ENCODE assay signal across 22 cellular contexts in the genomic region with DNA sequence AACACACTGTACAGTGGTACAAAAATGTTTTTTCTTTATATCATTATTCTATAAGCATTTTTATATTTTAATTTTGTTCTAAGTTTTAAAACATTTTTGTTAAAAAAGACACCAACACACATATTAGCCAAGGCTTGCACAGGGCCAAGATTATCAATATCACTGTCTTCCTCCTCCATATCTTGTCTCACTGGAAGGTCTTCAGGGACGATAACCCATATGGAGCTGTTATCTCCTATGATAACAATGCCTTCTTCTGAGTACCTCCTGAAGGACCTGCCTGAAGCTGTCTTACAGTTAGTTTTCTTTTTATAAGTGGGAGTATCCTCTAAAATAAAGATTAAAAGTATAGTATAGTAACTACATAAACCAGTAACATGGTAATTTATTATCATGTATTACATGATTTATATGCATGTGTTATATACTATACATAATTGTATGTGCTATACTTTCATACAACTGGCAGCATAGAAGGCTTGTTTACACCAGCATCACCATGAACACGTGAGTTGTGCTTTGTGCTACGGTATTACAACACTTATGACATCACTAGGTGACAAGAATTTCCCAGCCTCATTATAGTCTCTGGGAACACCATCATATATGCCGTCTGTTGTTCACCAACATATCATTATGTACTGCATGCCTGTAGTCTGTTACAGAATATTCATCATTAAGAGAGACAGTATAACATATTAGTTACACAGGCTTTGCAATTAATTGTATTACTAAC.
"Had no signal": no experiment of that assay in that cellular context is flagged by ENCODE, and none has a peak within 500 bp of the region (broad histone marks: within the 10 kb centered on the region; RNA-seq: fewer than 3 reads in every experiment).

No MANE protein-coding gene starts in this region.

- H3K36me3 Mint-ChIP-seq: activated naive CD8-positive, alpha-beta T cell; memory B cell; naive thymus-derived CD4-positive, alpha-beta T cell; stimulated activated effector memory CD8-positive, alpha-beta T cell treated with anti-CD3 and anti-CD28 coated beads, Interleukin-12 subunit alpha, Interleukin-12 subunit beta, amount 100 ng/mL, for 72 hours had no signal

- H3K9ac ChIP-seq: neural progenitor cell had no signal

- H2AFZ ChIP-seq: neural progenitor cell had no signal

- H3K4me1 Mint-ChIP-seq: memory B cell; naive thymus-derived CD4-positive, alpha-beta T cell; stimulated activated effector memory CD8-positive, alpha-beta T cell treated with anti-CD3 and anti-CD28 coated beads, Interleukin-12 subunit alpha, Interleukin-12 subunit beta, amount 100 ng/mL, for 72 hours had no signal

- H3K27ac Mint-ChIP-seq: activated naive CD8-positive, alpha-beta T cell; memory B cell; naive thymus-derived CD4-positive, alpha-beta T cell; neural progenitor cell; stimulated activated effector memory CD8-positive, alpha-beta T cell treated with anti-CD3 and anti-CD28 coated beads, Interleukin-12 subunit alpha, Interleukin-12 subunit beta, amount 100 ng/mL, for 72 hours had no signal

- H3K4me1 ChIP-seq: colonic mucosa, testis had no signal

- H3K9me3 Mint-ChIP-seq: memory B cell had no signal

- H3K4me2 ChIP-seq: neural progenitor cell had no signal

- H3K36me3 ChIP-seq: colonic mucosa, upper lobe of left lung had no signal

- H3K27me3 Mint-ChIP-seq: activated naive CD8-positive, alpha-beta T cell had no signal

- H3K9me3 ChIP-seq: colonic mucosa, psoas muscle, testis, upper lobe of left lung had no signal

- H3K4me3 ChIP-seq: colonic mucosa, neural progenitor cell, psoas muscle, skin epidermis, testis, upper lobe of left lung had no signal

- H3K27ac ChIP-seq: colonic mucosa, neural progenitor cell, psoas muscle, skin epidermis, testis, upper lobe of left lung, VCaP had no signal

- H3K4me3 Mint-ChIP-seq: activated naive CD8-positive, alpha-beta T cell; memory B cell; naive thymus-derived CD4-positive, alpha-beta T cell; neural progenitor cell; stimulated activated effector memory CD8-positive, alpha-beta T cell treated with anti-CD3 and anti-CD28 coated beads, Interleukin-12 subunit alpha, Interleukin-12 subunit beta, amount 100 ng/mL, for 72 hours had no signal

- H3K27me3 ChIP-seq: colonic mucosa, neural progenitor cell, testis, upper lobe of left lung had no signal

- ATAC-seq: naive thymus-derived CD4-positive, alpha-beta T cell; psoas muscle; right cardiac atrium; SK-N-SH treated with all-trans-retinoic acid at 6 μM for 48 hours; stimulated activated effector memory CD8-positive, alpha-beta T cell treated with anti-CD3 and anti-CD28 coated beads, Interleukin-12 subunit alpha, Interleukin-12 subunit beta, amount 100 ng/mL, for 72 hours had no signal

- DNase-seq: activated CD4-positive, alpha-beta T cell treated with anti-CD3 and anti-CD28 coated beads, Interleukin-2, amount 50 U/mL, for 48 hours; activated CD4-positive, CD25-positive, alpha-beta regulatory T cell treated with anti-CD3 and anti-CD28 coated beads, Interleukin-2, amount 50 U/mL, for 72 hours; activated gamma-delta T cell treated with Interleukin-2 at 50 U/mL for 16 hours; amniotic stem cell; central memory CD4-positive, alpha-beta T cell; colonic mucosa; naive thymus-derived CD4-positive, alpha-beta T cell; psoas muscle; right cardiac atrium; stimulated activated CD4-positive, alpha-beta T cell treated with anti-CD3 and anti-CD28 coated beads, Interleukin-15, amount 100 ng/mL, for 24 hours; stimulated activated CD4-positive, alpha-beta T cell treated with anti-CD3 and anti-CD28 coated beads, Interleukin-2, amount 100 ng/mL, for 48 hours; T-helper 1 cell; T1000; testis; upper lobe of left lung had no signal
